17 cellular contexts compared by ENCODE assay signal in the genomic region with DNA sequence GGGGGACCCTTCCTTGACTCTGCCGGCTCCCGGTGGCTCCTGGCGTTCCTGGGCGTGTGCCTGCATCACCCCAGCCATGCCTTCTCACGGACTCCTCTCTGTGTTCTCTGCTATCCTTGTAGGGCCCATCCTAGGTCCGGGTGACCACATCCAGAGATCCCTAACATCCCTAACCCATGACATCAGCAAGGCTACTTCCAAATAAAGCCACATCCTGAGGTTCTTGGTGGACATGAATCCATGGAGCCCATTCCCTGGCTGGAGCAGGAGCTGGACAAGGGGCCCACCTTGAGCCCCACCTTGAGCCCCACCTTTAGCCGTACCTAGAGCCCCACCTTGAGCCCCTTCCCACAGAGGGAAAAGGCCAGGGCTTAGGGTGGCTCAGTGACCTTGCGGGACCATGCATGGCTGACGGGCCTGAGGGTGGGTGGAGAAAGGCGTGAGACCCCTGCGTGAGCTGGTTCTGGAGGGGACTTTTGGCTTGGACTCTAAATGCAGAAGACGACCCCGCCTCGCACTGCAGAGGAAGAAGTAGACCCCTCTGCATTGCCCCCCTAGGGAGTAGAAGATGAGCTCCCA. TPM values are rescaled to one million over a fixed set of nuclear protein-coding genes. Genes with fewer than 3 reads are reported as not detected.
DNase-seq lines count a peak whose midpoint lies in the region; ATAC-seq, FAIRE-seq and TF ChIP-seq lines count a peak whose summit lies in the region.
"Had no signal": no experiment of that assay in that cellular context is flagged by ENCODE, and none has a peak within 500 bp of the region (broad histone marks: within the 10 kb centered on the region; RNA-seq: fewer than 3 reads in every experiment).

No MANE protein-coding gene starts in this region.

- no peak for TF ChIP-seq POLR2A in tibial nerve (IDR thresholded peaks at IDR 0.05)

- no peak for FAIRE-seq in GM19239 (lab: Jason Lieb, UNC)
- FAIRE-seq: A549 had no signal

- intact Hi-C loops in cardiac septum (cut with DNase I): no loop called here
- intact Hi-C loops in left lung (cut with DNase I): no loop called here
- intact Hi-C loops in colonic mucosa (cut with DNase I): no loop called here

- TF ChIP-seq EP300 in tibial nerve (IDR thresholded peaks at IDR 0.05): no peak

- H4K20me1 ChIP-seq in Karpas-422 (ENCODE audit: insufficient read depth, low read depth, low read length): no peaks in the 10 kb centered on the region

- TF ChIP-seq CTCF in right atrium auricular region (IDR thresholded peaks at IDR 0.05) (no peak), left lung (IDR thresholded peaks at IDR 0.05) (no peak), tibial nerve (IDR thresholded peaks at IDR 0.05) (no peak), colonic mucosa (IDR thresholded peaks at IDR 0.05) (no peak)

- H3K79me2 ChIP-seq in Karpas-422 (ENCODE audit: low read length): no peaks in the 10 kb centered on the region

- H2AFZ ChIP-seq in Karpas-422 (ENCODE audit: low read length): no peak overlapping the region
- H2AFZ ChIP-seq: GM23338 had no signal

- H3K36me3 ChIP-seq in right atrium auricular region: no peaks in the 10 kb centered on the region
- H3K36me3 ChIP-seq in Karpas-422 (ENCODE audit: insufficient read depth, low read length): no peaks in the 10 kb centered on the region
- no peaks in the 10 kb centered on the region for H3K36me3 ChIP-seq in left lung
- H3K36me3 ChIP-seq in tibial nerve: no peaks in the 10 kb centered on the region
- H3K36me3 ChIP-seq in colonic mucosa: no peaks in the 10 kb centered on the region

- 95 to 96% methylated on average over 14 of the region's 14 CpGs for WGBS in tibial nerve, 2 donors

- H3K27me3 ChIP-seq in right atrium auricular region (no peaks in the 10 kb centered on the region), Karpas-422 (ENCODE audit: low read length) (no peaks in the 10 kb centered on the region; the same call in 1 of the 2 replicates), left lung (no peaks in the 10 kb centered on the region), tibial nerve (no peaks in the 10 kb centered on the region), colonic mucosa (no peaks in the 10 kb centered on the region)

- DNase-seq in cardiac septum (ENCODE audit: low spot score) (peak; percentile 47), right atrium auricular region (ENCODE audit: low spot score) (no peak), Karpas-422 (no peak), left lung (peak; percentile 27 to 43), tibial nerve (ENCODE audit: low spot score in 2 of 2) (no peak), DMS153 treated with DMSO at 0.1 percent for 48 hours (lab: John Stamatoyannopoulos, UW; ENCODE audit: unreplicated experiment) (no peak), GM19239 (ENCODE audit: insufficient read length, low spot score) (no peak), colonic mucosa (no peak)
- DNase-seq: COR-L47, KBM-7, NCI-H1092 treated with DMSO at 0.1 percent for 48 hours, NCI-H1694, NCI-H510A treated with DMSO at 0.1 percent for 48 hours, NCI-H82 had no signal

- no peak for ATAC-seq in left lung
- ATAC-seq: GM23338 had no signal

- no peak overlapping the region for H3K4me3 ChIP-seq in right atrium auricular region
- H3K4me3 ChIP-seq in Karpas-422 (ENCODE audit: low read length): no peak overlapping the region
- H3K4me3 ChIP-seq in left lung: no peak overlapping the region
- no peak overlapping the region for H3K4me3 ChIP-seq in tibial nerve
- H3K4me3 ChIP-seq in colonic mucosa: no peak overlapping the region
- H3K4me3 ChIP-seq: A549, GM23338, SK-N-MC had no signal

- H3K9me3 ChIP-seq in right atrium auricular region (no peaks in the 10 kb centered on the region), Karpas-422 (ENCODE audit: low read length) (no peaks in the 10 kb centered on the region), left lung (no peaks in the 10 kb centered on the region), tibial nerve (no peaks in the 10 kb centered on the region), colonic mucosa (no peaks in the 10 kb centered on the region)
- H3K9me3 ChIP-seq: A549 had no signal

- H3K9me2 ChIP-seq in Karpas-422 (replicated peaks; ENCODE audit: insufficient read depth, low read length): no peaks in the 10 kb centered on the region

- H3K4me2 ChIP-seq in Karpas-422 (ENCODE audit: low read depth, low read length, poor library complexity, severe bottlenecking): peak overlapping the region; percentile 64
- H3K4me2 ChIP-seq: A549, GM23338 had no signal

- H3K27ac ChIP-seq in right atrium auricular region (no peak overlapping the region), Karpas-422 (ENCODE audit: low read length) (no peak overlapping the region), left lung (no peak overlapping the region), tibial nerve (peak overlapping the region in 3 of 4 donors; percentile 87 to 98 (median 97)), colonic mucosa (no peak overlapping the region)
- H3K27ac ChIP-seq: A549, SK-N-MC had no signal

- 0 out of 2 replicates have a peak overlapping the region, but pooled peaks have one; percentile 70 for H3K9ac ChIP-seq in Karpas-422 (ENCODE audit: low read length)
- no peak overlapping the region for H3K9ac ChIP-seq in colonic mucosa (ENCODE audit: low read depth in 2 of 2, low read length in 2 of 2)

- H3K4me1 ChIP-seq in right atrium auricular region: peaks cover 0 to 13% of the 10 kb centered on the region in 2 donors
- peaks cover 53% of the 10 kb centered on the region for H3K4me1 ChIP-seq in Karpas-422 (ENCODE audit: low read length)
- H3K4me1 ChIP-seq in left lung: no peaks in the 10 kb centered on the region
- peaks cover 0 to 80% (median 47%) of the 10 kb centered on the region in 4 donors for H3K4me1 ChIP-seq in tibial nerve
- no peaks in the 10 kb centered on the region for H3K4me1 ChIP-seq in colonic mucosa
- H3K4me1 ChIP-seq: A549 had no signal

RNA-seq across cellular contexts. Expression of gene INPP5A, which starts 58.5 kb away (rescaled TPM):
- 121 TPM for total RNA-seq in cardiac septum
- total RNA-seq in right atrium auricular region: 100 to 1,000 TPM; 116 to 143 TPM
- total RNA-seq in Karpas-422 (2014; rRNA removed; shearing (Covaris generic); ENCODE audit: low replicate concordance): 9.1 and 11.8 TPM in 2 replicates
- total RNA-seq in left lung: 10 to 100 TPM; 32.0 to 37.0 TPM
- 100 to 1,000 TPM in 1 of 4 donors, 10 to 100 TPM in 3; 73.8 to 101 (median 86.2) TPM for total RNA-seq in tibial nerve
- total RNA-seq in colonic mucosa: 10 to 100 TPM; 29.9 to 41.5 TPM

Comparison
In these comparisons a context has a peak if more than half of its experiments do, and no peak if none do; other contexts are left out.
1. DNase-seq: peak in cardiac septum (single experiment) and left lung (2 of 2); none in right atrium auricular region (single experiment), Karpas-422 (single experiment), tibial nerve (0 of 2), DMS153 treated with DMSO at 0.1 percent for 48 hours (single experiment), GM19239 (single experiment) and colonic mucosa (single experiment).
2. H3K27ac ChIP-seq: peak in tibial nerve (3 of 4); none in right atrium auricular region (0 of 2), Karpas-422 (single experiment), left lung (0 of 2) and colonic mucosa (single experiment).